In genomic region chr4:15002659-15003440, GRCh38 we compare ENCODE assay signal across 8 cellular contexts. TPM values are rescaled to one million over a fixed set of nuclear protein-coding genes. Genes with fewer than 3 reads are reported as not detected.
DNase-seq lines count a peak whose midpoint lies in the region; ATAC-seq and TF ChIP-seq lines count a peak whose summit lies in the region.

No MANE protein-coding gene starts in this region.

- H3K9me3 ChIP-seq in colonic mucosa = no peaks in the 10 kb centered on the region

- H3K4me3 ChIP-seq in colonic mucosa = peak overlapping the region; percentile 85

- H3K27me3 Mint-ChIP-seq in activated CD4-positive, alpha-beta T cell treated with anti-CD3 and anti-CD28 coated beads, Interleukin-2, amount 10 ng/mL, durations not matched to agents 24 days and 14 days = no peaks in the 10 kb centered on the region

- no peaks in the 10 kb centered on the region for H3K9me3 Mint-ChIP-seq in activated CD4-positive, alpha-beta T cell treated with anti-CD3 and anti-CD28 coated beads, Interleukin-2, amount 10 ng/mL, durations not matched to agents 24 days and 14 days

- peak overlapping the region; percentile 90 to 100 for H3K9ac ChIP-seq in colonic mucosa (ENCODE audit: low read depth in 2 of 2, low read length in 2 of 2)

- no peaks in the 10 kb centered on the region for H3K36me3 ChIP-seq in colonic mucosa

- H3K4me1 ChIP-seq in colonic mucosa = no peaks in the 10 kb centered on the region

- ATAC-seq in HG03039 (IDR thresholded peaks at IDR 0.05; ENCODE audit: unreplicated experiment) (peak; percentile 18), left lobe of liver (peak; percentile 51)

- peaks cover 8% of the 10 kb centered on the region for H3K36me3 Mint-ChIP-seq in activated CD4-positive, alpha-beta T cell treated with anti-CD3 and anti-CD28 coated beads, Interleukin-2, amount 10 ng/mL, durations not matched to agents 24 days and 14 days (ENCODE audit: low read depth)

- intact Hi-C loops in activated CD4-positive, alpha-beta T cell treated with anti-CD3 and anti-CD28 coated beads, Interleukin-2, amount 10 ng/mL, durations not matched to agents 24 days and 14 days (cut with micrococcal nuclease) = loop anchor here (1.0 to 10.0 kb wide), 11 partner anchors 78 to 1518 kb away; partner anchors contain the start of genes BOD1L1, CD38, FBXL5 and RAB28
- intact Hi-C loops in colonic mucosa (cut with DNase I) = no loop called here

- H3K27ac Mint-ChIP-seq in activated CD4-positive, alpha-beta T cell treated with anti-CD3 and anti-CD28 coated beads, Interleukin-2, amount 10 ng/mL, durations not matched to agents 24 days and 14 days = peak overlapping the region; percentile 91

- DNase-seq in NCI-H446 (lab: John Stamatoyannopoulos, UW) (peak; percentile 26 to 55), NCI-H446 treated with DMSO at 0.1 percent for 48 hours (lab: John Stamatoyannopoulos, UW) (no peak), NCI-H510A treated with DMSO at 0.1 percent for 48 hours (lab: John Stamatoyannopoulos, UW) (peak; percentile 21), colonic mucosa (peak; percentile 82), left lobe of liver (ENCODE audit: low spot score) (peak; percentile 87)
- peak; percentile 94 for DNase-seq in activated CD4-positive, alpha-beta T cell treated with anti-CD3 and anti-CD28 coated beads, Interleukin-2, amount 10 ng/mL, durations not matched to agents 24 days and 14 days
- DNase-seq in stimulated activated CD4-positive, alpha-beta T cell treated with anti-CD3 and anti-CD28 coated beads, Interleukin-2, amount 100 ng/mL, for 4 hours (ENCODE audit: low read depth) = peak; percentile 76

- H3K4me1 Mint-ChIP-seq in activated CD4-positive, alpha-beta T cell treated with anti-CD3 and anti-CD28 coated beads, Interleukin-2, amount 10 ng/mL, durations not matched to agents 24 days and 14 days = peaks cover 25% of the 10 kb centered on the region

- peak overlapping the region; percentile 98 for H3K27ac ChIP-seq in colonic mucosa

- no peak for TF ChIP-seq CTCF in colonic mucosa (IDR thresholded peaks at IDR 0.05)

- H3K4me3 Mint-ChIP-seq in activated CD4-positive, alpha-beta T cell treated with anti-CD3 and anti-CD28 coated beads, Interleukin-2, amount 10 ng/mL, durations not matched to agents 24 days and 14 days = peak overlapping the region; percentile 85

- H3K27me3 ChIP-seq in colonic mucosa = no peaks in the 10 kb centered on the region

RNA-seq across cellular contexts. Expression of gene CPEB2, which starts 0.6 kb away (rescaled TPM):
- 12.4 and 15.0 TPM in 2 replicates for total RNA-seq in activated CD4-positive, alpha-beta T cell treated with anti-CD3 and anti-CD28 coated beads, Interleukin-2, amount 10 ng/mL, durations not matched to agents 24 days and 14 days
- total RNA-seq in colonic mucosa = 10 to 100 TPM; 12.0 to 30.8 TPM
- total RNA-seq in left lobe of liver = 13.8 TPM
